In genomic region chr9:69357030-69357853, GRCh38 we compare ENCODE assay signal across 26 cellular contexts. TPM values are rescaled to one million over a fixed set of nuclear protein-coding genes. Genes with fewer than 3 reads are reported as not detected.
DNase-seq lines count a peak whose midpoint lies in the region; ATAC-seq, FAIRE-seq and TF ChIP-seq lines count a peak whose summit lies in the region.
"Had no signal": no experiment of that assay in that cellular context is flagged by ENCODE, and none has a peak within 500 bp of the region (broad histone marks: within the 10 kb centered on the region; RNA-seq: fewer than 3 reads in every experiment).

No MANE protein-coding gene starts in this region.

- no peak overlapping the region for H2BK20ac ChIP-seq in H9 (ENCODE audit: low read depth, low read length, poor library complexity, severe bottlenecking)

- H3K9me3 ChIP-seq in H9 (ENCODE audit: control insufficient read depth, low read depth, low read length): no peaks in the 10 kb centered on the region
- H3K9me3 ChIP-seq in esophagus muscularis mucosa: no peaks in the 10 kb centered on the region
- H3K9me3 ChIP-seq in lower lobe of right lung: no peaks in the 10 kb centered on the region
- no peaks in the 10 kb centered on the region for H3K9me3 ChIP-seq in skeletal muscle tissue (ENCODE audit: control insufficient read depth in 3 of 3, low read length in 3 of 3)
- H3K9me3 ChIP-seq in A673 (ENCODE audit: low read depth, low read length, poor library complexity, severe bottlenecking): no peaks in the 10 kb centered on the region
- no peaks in the 10 kb centered on the region for H3K9me3 ChIP-seq in MM.1S (replicated peaks; ENCODE audit: insufficient read depth, low read length)
- H3K9me3 ChIP-seq: BLaER1 treated with 17β-estradiol and CSF1 and Interleukin-3, amounts not matched to agents 10 nM and 100 nM; colonic mucosa had no signal

- H3K4me1 ChIP-seq in H9 (ENCODE audit: insufficient read depth, low read length) (no peaks in the 10 kb centered on the region), esophagus muscularis mucosa (peaks cover 8 to 41% (median 31%) of the 10 kb centered on the region in 4 donors), lower lobe of right lung (peaks cover 7% of the 10 kb centered on the region), skeletal muscle tissue (ENCODE audit: control insufficient read depth in 3 of 3, insufficient read depth in 3 of 3, low read length in 3 of 3) (peaks cover 19 to 33% (median 23%) of the 10 kb centered on the region in 3 donors), A673 (ENCODE audit: insufficient read depth, low read length, poor library complexity, severe bottlenecking) (no peaks in the 10 kb centered on the region), MM.1S (ENCODE audit: low read length) (no peaks in the 10 kb centered on the region)
- H3K4me1 ChIP-seq: BLaER1 treated with 17β-estradiol and CSF1 and Interleukin-3, amounts not matched to agents 10 nM and 100 nM; colonic mucosa; parathyroid adenoma had no signal

- no peaks in the 10 kb centered on the region for H3K9me3 Mint-ChIP-seq in H9
- H3K9me3 Mint-ChIP-seq: activated naive CD8-positive, alpha-beta T cell treated with anti-CD3 and anti-CD28 coated beads for 36 hours; activated T-helper 2 cell treated with anti-CD3 and anti-CD28 coated beads, Interferon-gamma antibody, Interleukin-2, Interleukin-4, amounts not matched to agents 10 μg/mL and 5 μg/mL and 100 μg/mL, durations not matched to agents 14 hours and 24 hours and 36 hours; brain; natural killer cell treated with Interleukin-12 subunit alpha and Interleukin-12 subunit beta and Interleukin-15 and Interleukin-18, amount 100 ng/mL, for 72 hours had no signal

- CTCF ChIA-PET in A673 (lab: Charles Lee): no interaction called here

- POLR2A ChIA-PET in A673 (lab: Charles Lee; ENCODE audit: low non-redundant PET): no interaction called here

- H2BK15ac ChIP-seq in H9 (ENCODE audit: low read depth, low read length): no peak overlapping the region

- no peaks in the 10 kb centered on the region for H3K27me3 Mint-ChIP-seq in H9 (ENCODE audit: low read depth)
- H3K27me3 Mint-ChIP-seq: brain had no signal

- DNase-seq in H9 (no peak), esophagus muscularis mucosa (ENCODE audit: extremely low spot score) (no peak), lower lobe of right lung (no peak), SKM-1 treated with dmso at 0.1 percent for 144 hours (lab: John Stamatoyannopoulos, UW; ENCODE audit: unreplicated experiment) (no peak), A673 (ENCODE audit: low spot score) (no peak), urothelium cell line (ENCODE audit: low spot score) (no peak), MM.1S (no peak)
- DNase-seq: activated CD4-positive, alpha-beta T cell treated with anti-CD3 and anti-CD28 coated beads, Interleukin-2, amount 50 U/mL, for 1 hour; activated naive CD8-positive, alpha-beta T cell treated with anti-CD3 and anti-CD28 coated beads for 36 hours; colonic mucosa; mesendoderm; NCI-H1105; NCI-H2081 treated with DMSO at 0.1 percent for 48 hours; NCI-H446 treated with DMSO at 0.1 percent for 48 hours; stimulated activated naive CD8-positive, alpha-beta T cell treated with anti-CD3 and anti-CD28 coated beads, Interleukin-15, Interleukin-2, amounts not matched to agents 100 U/mL and 50 U/mL, for 24 hours; T-helper 1 cell had no signal

- no peaks in the 10 kb centered on the region for H3K27me3 ChIP-seq in H9 (ENCODE audit: insufficient read depth, low read length)
- H3K27me3 ChIP-seq in esophagus muscularis mucosa: no peaks in the 10 kb centered on the region
- no peaks in the 10 kb centered on the region for H3K27me3 ChIP-seq in lower lobe of right lung (ENCODE audit: low read depth)
- H3K27me3 ChIP-seq in skeletal muscle tissue (ENCODE audit: control insufficient read depth in 3 of 3, insufficient read depth in 3 of 3, low read length in 3 of 3): no peaks in the 10 kb centered on the region
- peaks cover 41% of the 10 kb centered on the region for H3K27me3 ChIP-seq in A673 (replicated peaks; ENCODE audit: insufficient read depth, low read depth, low read length, poor library complexity)
- H3K27me3 ChIP-seq in MM.1S (replicated peaks; ENCODE audit: insufficient read depth, low read length): no peaks in the 10 kb centered on the region
- H3K27me3 ChIP-seq: BLaER1 treated with 17β-estradiol and CSF1 and Interleukin-3, amounts not matched to agents 10 nM and 100 nM; colonic mucosa; hepatocyte had no signal

- TF ChIP-seq POLR2A in esophagus muscularis mucosa (IDR thresholded peaks at IDR 0.05; ENCODE audit: low read depth): no peak

- H2BK120ac ChIP-seq in H9 (ENCODE audit: low read depth, low read length, poor library complexity, severe bottlenecking): no peak overlapping the region

- FAIRE-seq in urothelium cell line (lab: Jason Lieb, UNC): no peak
- FAIRE-seq: D721Med, endometrium had no signal

- H3K36me3 ChIP-seq in esophagus muscularis mucosa (no peaks in the 10 kb centered on the region), lower lobe of right lung (no peaks in the 10 kb centered on the region), skeletal muscle tissue (ENCODE audit: control insufficient read depth in 3 of 3, insufficient read depth in 3 of 3, low read length in 3 of 3) (no peaks in the 10 kb centered on the region), A673 (ENCODE audit: insufficient read depth, low read length, poor library complexity, severe bottlenecking) (no peaks in the 10 kb centered on the region), MM.1S (replicated peaks; ENCODE audit: insufficient read depth, low read length) (no peaks in the 10 kb centered on the region)
- H3K36me3 ChIP-seq: BLaER1 treated with 17β-estradiol and CSF1 and Interleukin-3, amounts not matched to agents 10 nM and 100 nM; colonic mucosa had no signal

- H3K4me3 ChIP-seq in esophagus muscularis mucosa (no peak overlapping the region), lower lobe of right lung (no peak overlapping the region), skeletal muscle tissue (ENCODE audit: low read length in 3 of 3) (no peak overlapping the region), A673 (ENCODE audit: low read depth, low read length, poor library complexity, severe bottlenecking) (no peak overlapping the region), MM.1S (ENCODE audit: low read length) (no peak overlapping the region)
- H3K4me3 ChIP-seq: BLaER1 treated with 17β-estradiol and CSF1 and Interleukin-3, amounts not matched to agents 10 nM and 100 nM; colonic mucosa; hepatocyte; skin epidermis had no signal

- no peak overlapping the region for H3K18ac ChIP-seq in H9 (ENCODE audit: insufficient read length, low read depth, low read length)

- intact Hi-C loops in esophagus muscularis mucosa (cut with DNase I): no loop called here
- intact Hi-C loops in lower lobe of right lung (cut with DNase I): no loop called here
- intact Hi-C loops in A673 (cut with micrococcal nuclease; ENCODE audit: unreplicated experiment): no loop called here

- no peak overlapping the region for H3T11ph ChIP-seq in H9 (ENCODE audit: low read length)

- H3K9me2 ChIP-seq in MM.1S (replicated peaks; ENCODE audit: insufficient read depth, low read length): no peaks in the 10 kb centered on the region

- no peak overlapping the region for H3K56ac ChIP-seq in H9 (ENCODE audit: insufficient read length, low read depth, low read length)

- no peaks in the 10 kb centered on the region for H3K79me1 ChIP-seq in H9 (ENCODE audit: insufficient read depth, low read depth, low read length, poor library complexity, severe bottlenecking)

- no peak for TF ChIP-seq CTCF in H9 (conservative IDR thresholded peaks at IDR 0.05)
- TF ChIP-seq CTCF in esophagus muscularis mucosa (IDR thresholded peaks at IDR 0.05): no peak
- TF ChIP-seq CTCF in lower lobe of right lung (IDR thresholded peaks at IDR 0.05): no peak
- TF ChIP-seq CTCF in A673 (conservative IDR thresholded peaks at IDR 0.05; ENCODE audit: low read depth, low read length): no peak
- no peak for TF ChIP-seq CTCF in MM.1S (IDR thresholded peaks at IDR 0.05; ENCODE audit: low read length)

- no peak overlapping the region for H2AK5ac ChIP-seq in H9 (ENCODE audit: insufficient read length, low read length)

- H3K27ac ChIP-seq in H9 (ENCODE audit: insufficient read length, low read depth, low read length) (no peak overlapping the region), esophagus muscularis mucosa (replicated peaks in 1 of 4) (peak overlapping the region; percentile 40 to 62 (median 59)), lower lobe of right lung (peak overlapping the region; percentile 31), skeletal muscle tissue (ENCODE audit: low read depth, low read length) (peak overlapping the region; percentile 63), A673 (ENCODE audit: low read depth, low read length, poor library complexity, severe bottlenecking) (no peak overlapping the region), MM.1S (ENCODE audit: low read length) (no peak overlapping the region)
- H3K27ac ChIP-seq: BLaER1 treated with 17β-estradiol and CSF1 and Interleukin-3, amounts not matched to agents 10 nM and 100 nM; colonic mucosa; hepatocyte; parathyroid adenoma had no signal

- no TSS peak for BruUV-seq in A673 (replicated peaks; lab: Mats Ljungman, UMichigan)

- no peak overlapping the region for H2BK5ac ChIP-seq in H9 (ENCODE audit: insufficient read length, low read length)

- H3K36me3 Mint-ChIP-seq in H9 (ENCODE audit: insufficient read depth in 1 of 3, low read depth in 3 of 3): peaks cover 0 to 12% (median 0%) of the 10 kb centered on the region in 3 experiments; a peak in 2 of 7 replicates
- H3K36me3 Mint-ChIP-seq: activated naive CD8-positive, alpha-beta T cell treated with anti-CD3 and anti-CD28 coated beads for 36 hours; brain; natural killer cell treated with Interleukin-12 subunit alpha and Interleukin-12 subunit beta and Interleukin-15 and Interleukin-18, amount 100 ng/mL, for 72 hours had no signal

- no peaks in the 10 kb centered on the region for H3K23me2 ChIP-seq in H9 (ENCODE audit: insufficient read length, low read depth, low read length, poor library complexity, severe bottlenecking)

- no peak for TF ChIP-seq EP300 in esophagus muscularis mucosa (IDR thresholded peaks at IDR 0.05)

- H3K79me2 ChIP-seq in H9 (ENCODE audit: insufficient read depth, low read length) (no peaks in the 10 kb centered on the region), MM.1S (ENCODE audit: low read length) (no peaks in the 10 kb centered on the region)
- H3K79me2 ChIP-seq: hepatocyte, parathyroid adenoma had no signal

- WGBS in H9 (ENCODE audit: extremely low coverage, insufficient read length, low lambda C conversion rate): no CpG with 5 or more reads among the region's 5 CpGs
- 34% methylated on average over 5 of the region's 5 CpGs for WGBS in esophagus muscularis mucosa

- ATAC-seq in lower lobe of right lung: peak; percentile 71 to 87
- ATAC-seq: natural killer cell treated with Interleukin-12 subunit alpha and Interleukin-12 subunit beta and Interleukin-15 and Interleukin-18, amount 100 ng/mL, for 72 hours; stimulated activated naive CD8-positive, alpha-beta T cell treated with anti-CD3 and anti-CD28 coated beads, Interleukin-15, Interleukin-2, amounts not matched to agents 100 U/mL and 50 U/mL, for 24 hours had no signal

- no peak overlapping the region for H3K23ac ChIP-seq in H9 (ENCODE audit: insufficient read length, low read depth, low read length)

- H2AFZ ChIP-seq in H9 (ENCODE audit: low read length) (no peak overlapping the region), MM.1S (ENCODE audit: low read length) (no peak overlapping the region)
- H2AFZ ChIP-seq: hepatocyte, parathyroid adenoma had no signal

- H3K4me1 Mint-ChIP-seq in H9: no peaks in the 10 kb centered on the region
- H3K4me1 Mint-ChIP-seq: activated naive CD8-positive, alpha-beta T cell treated with anti-CD3 and anti-CD28 coated beads for 36 hours; brain had no signal

- no peak overlapping the region for H4K8ac ChIP-seq in H9 (replicated peaks; ENCODE audit: insufficient read length, low read depth, low read length)

- no peaks in the 10 kb centered on the region for H4K20me1 ChIP-seq in H9 (ENCODE audit: control insufficient read depth, insufficient read depth, insufficient read length)
- H4K20me1 ChIP-seq in MM.1S (ENCODE audit: insufficient read depth, low read length): no peaks in the 10 kb centered on the region
- H4K20me1 ChIP-seq: BLaER1 treated with 17β-estradiol and CSF1 and Interleukin-3, amounts not matched to agents 10 nM and 100 nM had no signal

- H3K9ac ChIP-seq in H9 (ENCODE audit: extremely low read depth, insufficient read length, low read length) (peak overlapping the region; percentile 25), skeletal muscle tissue (ENCODE audit: low read depth in 1 of 3, low read length in 3 of 3) (peak overlapping the region; percentile 0 to 26 (median 24)), MM.1S (ENCODE audit: low read length) (no peak overlapping the region)
- H3K9ac ChIP-seq: BLaER1 treated with 17β-estradiol and CSF1 and Interleukin-3, amounts not matched to agents 10 nM and 100 nM; parathyroid adenoma had no signal

- no peak overlapping the region for H4K5ac ChIP-seq in H9 (ENCODE audit: insufficient read length, low read depth, low read length)

- no peak overlapping the region for H2BK12ac ChIP-seq in H9 (ENCODE audit: insufficient read length, low read depth, low read length)

- no peak overlapping the region for H3K4me2 ChIP-seq in H9 (ENCODE audit: insufficient read depth, insufficient read length, low read length)
- H3K4me2 ChIP-seq in MM.1S (ENCODE audit: low read depth, low read length): no peak overlapping the region
- H3K4me2 ChIP-seq: BLaER1 treated with 17β-estradiol and CSF1 and Interleukin-3, amounts not matched to agents 10 nM and 100 nM; hepatocyte had no signal

- no peak overlapping the region for H3K4me3 Mint-ChIP-seq in H9
- H3K4me3 Mint-ChIP-seq: activated naive CD8-positive, alpha-beta T cell treated with anti-CD3 and anti-CD28 coated beads for 36 hours; brain; natural killer cell treated with Interleukin-12 subunit alpha and Interleukin-12 subunit beta and Interleukin-15 and Interleukin-18, amount 100 ng/mL, for 72 hours had no signal

- peak overlapping the region in 2 of 3 experiments; percentile 3 to 36; a peak in 2 of 7 replicates for H3K27ac Mint-ChIP-seq in H9
- H3K27ac Mint-ChIP-seq: activated naive CD8-positive, alpha-beta T cell treated with anti-CD3 and anti-CD28 coated beads for 36 hours; activated T-helper 2 cell treated with anti-CD3 and anti-CD28 coated beads, Interferon-gamma antibody, Interleukin-2, Interleukin-4, amounts not matched to agents 10 μg/mL and 5 μg/mL and 100 μg/mL, durations not matched to agents 14 hours and 24 hours and 36 hours; natural killer cell treated with Interleukin-12 subunit alpha and Interleukin-12 subunit beta and Interleukin-15 and Interleukin-18, amount 100 ng/mL, for 72 hours had no signal

- no peak overlapping the region for H3K4ac ChIP-seq in H9 (ENCODE audit: low read depth, low read length)

- no peak overlapping the region for H3K14ac ChIP-seq in H9 (ENCODE audit: insufficient read depth, low read length)

- H4K91ac ChIP-seq in H9 (ENCODE audit: insufficient read length, low read depth, low read length): no peak overlapping the region

- H3F3A ChIP-seq in MM.1S (ENCODE audit: insufficient read depth, low read length): no peaks in the 10 kb centered on the region

RNA-seq across cellular contexts. Expression of gene ENTREP1, which starts 32.2 kb away (rescaled TPM):
- 21.3 and 21.8 TPM in 2 replicates for total RNA-seq in H9 (2021)
- 10 to 100 TPM; 16.2 to 30.2 (median 20.4) TPM for total RNA-seq in esophagus muscularis mucosa
- total RNA-seq in lower lobe of right lung: 30.1 TPM
- total RNA-seq in skeletal muscle tissue: 15.1 TPM
- total RNA-seq in A673 (2021): not detected in 2 replicates
- total RNA-seq: activated naive CD8-positive, alpha-beta T cell treated with anti-CD3 and anti-CD28 coated beads for 36 hours; activated T-helper 2 cell treated with anti-CD3 and anti-CD28 coated beads, Interferon-gamma antibody, Interleukin-2, Interleukin-4, amounts not matched to agents 10 μg/mL and 5 μg/mL and 100 μg/mL, durations not matched to agents 14 hours and 24 hours and 36 hours; natural killer cell treated with Interleukin-12 subunit alpha and Interleukin-12 subunit beta and Interleukin-15 and Interleukin-18, amount 100 ng/mL, for 72 hours had no signal

Comparison
In these comparisons a context has a peak if more than half of its experiments do, and no peak if none do; other contexts are left out.
1. H3K27ac ChIP-seq: peak in esophagus muscularis mucosa (4 of 4), lower lobe of right lung (single experiment) and skeletal muscle tissue (single experiment); none in H9 (single experiment), A673 (single experiment) and MM.1S (single experiment).
2. RNA of gene ENTREP1, which starts 32.2 kb away (total RNA-seq): 30.1 TPM in lower lobe of right lung (single experiment), 21.3 to 21.8 TPM in H9, 16.2 to 30.2 TPM in esophagus muscularis mucosa and 15.1 TPM in skeletal muscle tissue (single experiment); not detected in A673; every median in the first group is over 10 times any median in the second.